In genomic region chr17:16342979-16343378, GRCh38 we compare ENCODE assay signal across 18 cellular contexts. TPM values are rescaled to one million over a fixed set of nuclear protein-coding genes. Genes with fewer than 3 reads are reported as not detected.
DNase-seq lines count a peak whose midpoint lies in the region; TF ChIP-seq lines count a peak whose summit lies in the region.
"Had no signal": no experiment of that assay in that cellular context is flagged by ENCODE, and none has a peak within 500 bp of the region (broad histone marks: within the 10 kb centered on the region; RNA-seq: fewer than 3 reads in every experiment).

No MANE protein-coding gene starts in this region.

- DNase-seq in AG10803 (ENCODE audit: low read depth) (peak; percentile 57), NCI-H1694 (lab: John Stamatoyannopoulos, UW) (peak; percentile 71), cerebellar cortex (ENCODE audit: low spot score) (peak; percentile 82), occipital lobe (lab: John Stamatoyannopoulos, UW) (peak; percentile 55), NAMALWA (ENCODE audit: low spot score) (no peak), OCI-M1 (lab: John Stamatoyannopoulos, UW) (no peak), NCI-H187 (lab: John Stamatoyannopoulos, UW) (no peak)
- no peak for DNase-seq in stimulated activated CD4-positive, alpha-beta T cell treated with anti-CD3 and anti-CD28 coated beads, Interleukin-15, amount 100 ng/mL, for 24 hours
- DNase-seq: ACHN; activated CD4-positive, alpha-beta T cell treated with anti-CD3 and anti-CD28 coated beads, Interleukin-2, amount 50 U/mL, for 1 hour; activated T-cell treated with anti-CD3 and anti-CD28 coated beads, Interleukin-2, amount 50 U/mL, for 24 hours; COR-L47; GF-D8; islet precursor cell; NCI-H1092 treated with DMSO at 0.1 percent for 48 hours; NCI-H2227 treated with DMSO at 0.1 percent for 48 hours; T-helper 9 cell had no signal

- no peak for TF ChIP-seq CTCF in AG10803 (conservative IDR thresholded peaks at IDR 0.05; ENCODE audit: low read length)

- no peak overlapping the region for H3K4me3 ChIP-seq in AG10803 (ENCODE audit: low read length)
- H3K4me3 ChIP-seq: K562 had no signal

RNA-seq across cellular contexts. Expression of gene CENPV, which starts 10.3 kb away (rescaled TPM):
- total RNA-seq in occipital lobe: 95.5 TPM

RNA-seq across cellular contexts. Expression of gene UBB, which starts 37.9 kb away (rescaled TPM):
- 972 TPM for total RNA-seq in occipital lobe

Comparison
In these comparisons a context has a peak if more than half of its experiments do, and no peak if none do; other contexts are left out.
1. DNase-seq: peak in AG10803 (single experiment), NCI-H1694 (single experiment), cerebellar cortex (single experiment) and occipital lobe (single experiment); none in NAMALWA (single experiment), OCI-M1 (single experiment), NCI-H187 (0 of 2) and stimulated activated CD4-positive, alpha-beta T cell treated with anti-CD3 and anti-CD28 coated beads, Interleukin-15, amount 100 ng/mL, for 24 hours (single experiment).